ENCODE assay signal across 1 cellular context in genomic region chr3:183163563-183163962, GRCh38.
TF ChIP-seq lines count a peak whose summit lies in the region.

No MANE protein-coding gene starts in this region.

TF ChIP-seq in endothelial cell of umbilical vein, 7 proteins besides CTCF, POLR2A, EP300 and RAD21:
- no peak for TF ChIP-seq POLR2AphosphoS5 (IDR thresholded peaks at IDR 0.05; ENCODE audit: insufficient read depth, low read depth, low read length)
- no peak for TF ChIP-seq JUN (IDR thresholded peaks at IDR 0.05; ENCODE audit: borderline replicate concordance, insufficient read depth, insufficient read length, low read depth)
- no peak for TF ChIP-seq EZH2 (IDR thresholded peaks at IDR 0.05; ENCODE audit: borderline replicate concordance, low read depth, low read length, severe bottlenecking)
- no peak for TF ChIP-seq MYC (IDR thresholded peaks at IDR 0.05; ENCODE audit: low read depth, low read length)
